8 cellular contexts compared by ENCODE assay signal in the genomic region with DNA sequence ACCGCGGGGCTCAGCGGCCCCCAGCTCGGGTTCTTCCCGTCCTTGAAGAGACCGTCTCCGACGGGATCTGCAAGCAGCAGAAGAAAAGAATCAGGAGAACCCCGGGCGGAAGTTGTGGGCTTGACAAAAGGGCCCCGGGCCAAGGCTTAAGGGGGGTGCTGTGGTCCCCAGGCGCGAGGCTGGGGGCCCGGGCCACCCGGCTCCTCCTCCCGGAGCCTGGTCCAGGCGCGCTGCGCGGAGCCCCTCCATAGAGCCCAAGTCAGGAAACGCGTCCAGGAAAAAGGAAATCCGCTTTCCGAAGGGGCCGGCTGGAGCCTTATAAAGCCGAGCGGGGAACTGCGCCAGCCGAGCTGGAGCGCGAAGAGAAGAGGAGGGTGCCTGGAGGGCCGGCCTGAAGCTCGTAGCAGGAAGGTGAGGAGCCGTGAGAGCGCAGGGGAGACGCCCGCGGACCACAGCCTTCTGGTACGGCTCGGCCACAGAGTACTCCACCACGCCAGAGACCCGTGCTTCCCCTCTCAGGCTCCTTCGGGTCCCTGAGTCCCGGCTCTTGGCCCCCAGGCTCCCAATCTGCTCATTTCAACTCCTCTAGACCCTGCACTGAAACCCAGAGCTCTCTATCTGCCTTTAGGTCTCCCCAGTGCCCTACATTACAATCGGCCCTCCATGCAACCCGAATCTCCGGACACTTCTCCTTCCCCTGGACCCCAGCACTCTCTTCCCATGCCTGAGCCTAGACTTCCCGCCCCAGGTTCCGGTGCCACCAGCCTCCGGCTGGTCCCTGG. TPM values are rescaled to one million over a fixed set of nuclear protein-coding genes. Genes with fewer than 3 reads are reported as not detected.
DNase-seq lines count a peak whose midpoint lies in the region; ATAC-seq, FAIRE-seq and TF ChIP-seq lines count a peak whose summit lies in the region.
"Had no signal": no experiment of that assay in that cellular context is flagged by ENCODE, and none has a peak within 500 bp of the region (broad histone marks: within the 10 kb centered on the region; RNA-seq: fewer than 3 reads in every experiment).

No MANE protein-coding gene starts in this region.

- FAIRE-seq in pancreas (lab: Jason Lieb, UNC), result no peak

- WGBS in pancreas, 2 donors, result 1 to 3% methylated on average over 44 to 50 of the region's 50 CpGs

- H3K27ac Mint-ChIP-seq in chondrocyte (ENCODE audit: unreplicated experiment), result no peak overlapping the region

- H3K4me1 Mint-ChIP-seq in chondrocyte (ENCODE audit: low read depth), result peaks cover 19% of the 10 kb centered on the region

- H3K4me1 ChIP-seq in pancreas, result peaks cover 5 to 16% (median 16%) of the 10 kb centered on the region in 3 donors

- no peaks in the 10 kb centered on the region for H3K36me3 ChIP-seq in pancreas

- ATAC-seq in pancreas (peak in 3 of 4 donors; percentile 9 to 21 (median 14)), HG03460 (IDR thresholded peaks at IDR 0.05; ENCODE audit: unreplicated experiment) (no peak)

- in situ Hi-C loops in KBM-7 (cut with MboI; ENCODE audit: low pct_unique_long_range_greater_than_20kb, low sequenced_read_pairs), result no loop called here

- H3K9me3 Mint-ChIP-seq in chondrocyte (ENCODE audit: low read depth), result no peaks in the 10 kb centered on the region

- intact Hi-C loops in pancreas (cut with DNase I), result no loop called here

- H3K27me3 ChIP-seq in pancreas, result peaks cover 0 to 52% (median 15%) of the 10 kb centered on the region in 4 donors

- H3K9me3 ChIP-seq in pancreas, result no peaks in the 10 kb centered on the region

- peak overlapping the region in 1 of 4 donors; percentile 25 for H3K4me3 ChIP-seq in pancreas

- TF ChIP-seq CTCF in chondrocyte (IDR thresholded peaks at IDR 0.05) (no peak), pancreas (IDR thresholded peaks at IDR 0.05) (no peak)

- H3K27me3 Mint-ChIP-seq in chondrocyte (ENCODE audit: low read depth), result peaks cover 71% of the 10 kb centered on the region

- peak overlapping the region; percentile 6 for H3K4me3 Mint-ChIP-seq in chondrocyte (ENCODE audit: unreplicated experiment)

- DNase-seq in DMS53 treated with DMSO at 0.1 percent for 48 hours (lab: John Stamatoyannopoulos, UW; ENCODE audit: unreplicated experiment) (peak; percentile 34), KBM-7 (peak; percentile 34), chondrocyte (ENCODE audit: low spot score) (peak; percentile 71), pancreas (peak in 3 of 6 donors; percentile 25 to 78 (median 62)), C1 segment of cervical spinal cord (lab: John Stamatoyannopoulos, UW) (no peak), GM03348 (ENCODE audit: low spot score) (no peak)
- DNase-seq: NCI-H774 had no signal

- no peak overlapping the region for H3K27ac ChIP-seq in pancreas

- H3K36me3 Mint-ChIP-seq in chondrocyte (ENCODE audit: low read depth), result peaks cover 2% of the 10 kb centered on the region

RNA-seq across cellular contexts. Expression of a gene that starts 0.6 kb away (rescaled TPM):
- total RNA-seq in chondrocyte, result not detected in 3 replicates
- total RNA-seq in pancreas, result 1 to 10 TPM in 2 of 6 donors, under 1 TPM in 4; 0.35 to 3.1 (median 0.72) TPM
- 10 to 100 TPM in 1 of 2 donors, 1 to 10 TPM in 1; 3.9 to 32.6 TPM for polyA plus RNA-seq in pancreas

RNA-seq across cellular contexts. Expression of a gene that starts 8.8 kb away (rescaled TPM):
- total RNA-seq in chondrocyte (not detected in 3 replicates), pancreas (10 to 100 TPM in 2 of 6 donors, 1 to 10 TPM in 4; 3.7 to 29.6 (median 7.4) TPM)
- 100 to 1,000 TPM in 1 of 2 donors, 10 to 100 TPM in 1; 66.3 to 314 TPM for polyA plus RNA-seq in pancreas

RNA-seq across cellular contexts. Expression of a gene that starts 25.0 kb away (rescaled TPM):
- 0.22 to 0.36 TPM in 2 of 3 replicates, not detected in the other for total RNA-seq in chondrocyte
- 1 to 10 TPM in 2 of 6 donors, under 1 TPM in 4; 0.19 to 1.7 (median 0.65) TPM for total RNA-seq in pancreas
- 1 to 10 TPM; 4.2 to 8.6 TPM for polyA plus RNA-seq in pancreas

RNA-seq across cellular contexts. Expression of a gene that starts 56.9 kb away (rescaled TPM):
- total RNA-seq in chondrocyte (not detected in 3 replicates), pancreas (under 1 TPM; 0.06 to 0.22 (median 0.12) TPM)
- under 1 TPM; 0.19 to 0.38 TPM for polyA plus RNA-seq in pancreas

Comparison
In these comparisons a context has a peak if more than half of its experiments do, and no peak if none do; other contexts are left out.
1. DNase-seq: peak in DMS53 treated with DMSO at 0.1 percent for 48 hours (single experiment), KBM-7 (single experiment) and chondrocyte (single experiment); none in C1 segment of cervical spinal cord (0 of 14) and GM03348 (single experiment).